In the genomic region with DNA sequence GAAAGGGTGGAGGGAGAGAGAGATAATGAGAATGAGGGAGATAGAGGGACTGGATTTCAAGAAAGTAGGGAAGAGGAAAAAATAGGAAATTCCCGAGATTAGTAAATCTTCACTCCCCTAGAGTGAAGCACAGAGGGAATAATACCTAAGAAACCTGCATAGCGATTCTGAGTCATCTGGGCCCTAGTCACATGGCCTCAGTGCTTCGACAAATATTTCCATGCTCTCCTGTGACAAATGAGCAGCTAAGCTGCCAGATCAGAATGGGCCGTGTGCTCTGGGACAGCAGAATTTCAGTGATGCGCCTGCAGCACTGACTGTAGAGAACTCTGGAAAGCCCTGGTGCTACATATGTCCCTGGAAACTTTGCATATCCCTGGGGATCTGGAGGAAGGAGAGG, we compare ENCODE assay signal across 17 cellular contexts. TPM values are rescaled to one million over a fixed set of nuclear protein-coding genes. Genes with fewer than 3 reads are reported as not detected.
A peak's percentile ranks its signal among the peaks of the same experiment; 100 is the strongest.
DNase-seq lines count a peak whose midpoint lies in the region; ATAC-seq and TF ChIP-seq lines count a peak whose summit lies in the region.
"Had no signal": no experiment of that assay in that cellular context is flagged by ENCODE, and none has a peak within 500 bp of the region (broad histone marks: within the 10 kb centered on the region; RNA-seq: fewer than 3 reads in every experiment).

No MANE protein-coding gene starts in this region.

- no peaks in the 10 kb centered on the region for H3K9me2 ChIP-seq in Karpas-422 (replicated peaks; ENCODE audit: insufficient read depth, low read length)

- H4K20me1 ChIP-seq in Karpas-422 (ENCODE audit: insufficient read depth, low read depth, low read length) = no peaks in the 10 kb centered on the region
- H4K20me1 ChIP-seq: BLaER1 had no signal

- no peak overlapping the region for H3K4me2 ChIP-seq in Karpas-422 (ENCODE audit: low read depth, low read length, poor library complexity, severe bottlenecking)
- H3K4me2 ChIP-seq: BLaER1, GM23338 had no signal

- H2AFZ ChIP-seq in Karpas-422 (ENCODE audit: low read length) = no peak overlapping the region
- H2AFZ ChIP-seq: GM23338 had no signal

- H3K9me3 ChIP-seq in endodermal cell (ENCODE audit: control insufficient read depth, low read length) = no peaks in the 10 kb centered on the region
- no peaks in the 10 kb centered on the region for H3K9me3 ChIP-seq in Karpas-422 (ENCODE audit: low read length)
- H3K9me3 ChIP-seq: BLaER1 had no signal

- H3K9ac ChIP-seq in endodermal cell (ENCODE audit: extremely low read depth, low read length, poor library complexity, severe bottlenecking) (no peak overlapping the region), Karpas-422 (ENCODE audit: low read length) (no peak overlapping the region)
- H3K9ac ChIP-seq: BLaER1 had no signal

- H3K27ac Mint-ChIP-seq in endodermal cell = no peak overlapping the region
- H3K27ac Mint-ChIP-seq: CD8-positive, alpha-beta memory T cell; GM23338 had no signal

- no peaks in the 10 kb centered on the region for H3K27me3 Mint-ChIP-seq in endodermal cell (ENCODE audit: insufficient read depth)
- H3K27me3 Mint-ChIP-seq: CD8-positive, alpha-beta memory T cell had no signal

- H3K9me3 Mint-ChIP-seq in endodermal cell = no peaks in the 10 kb centered on the region
- H3K9me3 Mint-ChIP-seq: GM23338, H9 had no signal

- no peak overlapping the region for H3K4me3 Mint-ChIP-seq in endodermal cell
- H3K4me3 Mint-ChIP-seq: CD8-positive, alpha-beta memory T cell; GM23338; H9 had no signal

- no peaks in the 10 kb centered on the region for H3K79me2 ChIP-seq in Karpas-422 (ENCODE audit: low read length)

- no peak for TF ChIP-seq CTCF in endodermal cell (conservative IDR thresholded peaks at IDR 0.05)

- H3K4me3 ChIP-seq in endodermal cell (ENCODE audit: low read length) = no peak overlapping the region
- H3K4me3 ChIP-seq in Karpas-422 (ENCODE audit: low read length) = no peak overlapping the region
- H3K4me3 ChIP-seq: BLaER1, GM23338 had no signal

- no peaks in the 10 kb centered on the region for H3K36me3 ChIP-seq in endodermal cell (ENCODE audit: control insufficient read depth, insufficient read depth, low read length)
- H3K36me3 ChIP-seq in Karpas-422 (ENCODE audit: insufficient read depth, low read length) = no peaks in the 10 kb centered on the region
- H3K36me3 ChIP-seq: BLaER1 had no signal

- H3K36me3 Mint-ChIP-seq in endodermal cell (ENCODE audit: low read depth) = no peaks in the 10 kb centered on the region
- H3K36me3 Mint-ChIP-seq: CD8-positive, alpha-beta memory T cell had no signal

- H3K27ac ChIP-seq in endodermal cell (ENCODE audit: low read depth, low read length) = no peak overlapping the region
- H3K27ac ChIP-seq in Karpas-422 (ENCODE audit: low read length) = no peak overlapping the region
- H3K27ac ChIP-seq: 22Rv1, BLaER1 had no signal

- H3K4me1 ChIP-seq in endodermal cell (ENCODE audit: control insufficient read depth, insufficient read depth, low read length) (peaks cover 12% of the 10 kb centered on the region), Karpas-422 (ENCODE audit: low read length) (no peaks in the 10 kb centered on the region)
- H3K4me1 ChIP-seq: BLaER1 had no signal

- DNase-seq in DMS53 (lab: John Stamatoyannopoulos, UW) = peak; percentile 1
- no peak for DNase-seq in DMS53 treated with DMSO at 0.1 percent for 48 hours (lab: John Stamatoyannopoulos, UW; ENCODE audit: unreplicated experiment)
- DNase-seq in endodermal cell = peak; percentile 60
- peak; percentile 1 for DNase-seq in kidney tubule cell (ENCODE audit: low spot score)
- DNase-seq in D341Med (ENCODE audit: low spot score) = no peak
- DNase-seq in NCI-H69 (lab: John Stamatoyannopoulos, UW) = no peak
- no peak for DNase-seq in Karpas-422
- DNase-seq: AML-193; CD8-positive, alpha-beta memory T cell; DMS 273 treated with DMSO at 0.1 percent for 48 hours; DND-41; GDM1; H9 had no signal

- no peak for ATAC-seq in HG02610 (IDR thresholded peaks at IDR 0.05; ENCODE audit: unreplicated experiment)
- ATAC-seq: GM23338 had no signal

- H3K27me3 ChIP-seq in endodermal cell (ENCODE audit: control insufficient read depth, insufficient read depth, low read length, poor library complexity, severe bottlenecking) = no peaks in the 10 kb centered on the region
- no peaks in the 10 kb centered on the region for H3K27me3 ChIP-seq in Karpas-422 (ENCODE audit: low read length)
- H3K27me3 ChIP-seq: BLaER1 had no signal

- WGBS in endodermal cell (ENCODE audit: insufficient coverage in 1 of 2, insufficient read length in 1 of 2), 2 experiments = 71 to 85% methylated on average over 4 to 5 of the region's 5 CpGs

- H3K4me1 Mint-ChIP-seq in endodermal cell = peaks cover 15% of the 10 kb centered on the region
- H3K4me1 Mint-ChIP-seq: CD8-positive, alpha-beta memory T cell had no signal

RNA-seq across cellular contexts. Expression of gene GRIK2, which starts 48.6 kb away (rescaled TPM):
- total RNA-seq in endodermal cell = 1 to 10 TPM in 1 of 2 donors, under 1 TPM in 1; 1.00 to 4.5 TPM
- polyA plus RNA-seq in endodermal cell (2013, experiment 1 of 2) = 2.2 TPM
- polyA plus RNA-seq in endodermal cell (2013, experiment 2 of 2) = 2.1 TPM
- total RNA-seq in Karpas-422 (2014; rRNA removed; shearing (Covaris generic); ENCODE audit: low replicate concordance) = 0.07 TPM in 2 replicates
- total RNA-seq: CD8-positive, alpha-beta memory T cell had no signal
- polyA plus RNA-seq: CD8-positive, alpha-beta memory T cell had no signal

Comparison
In these comparisons a context has a peak if more than half of its experiments do, and no peak if none do; other contexts are left out.
1. DNase-seq: peak in DMS53 (single experiment), endodermal cell (single experiment) and kidney tubule cell (single experiment); none in DMS53 treated with DMSO at 0.1 percent for 48 hours (single experiment), D341Med (single experiment), NCI-H69 (single experiment) and Karpas-422 (single experiment).